1 cellular context compared by ENCODE assay signal in genomic region chr5:141878771-141879759, GRCh38.
TF ChIP-seq lines count a peak whose summit lies in the region.

No MANE protein-coding gene starts in this region.

TF ChIP-seq in WTC11, 78 proteins besides CTCF, POLR2A, EP300 and RAD21 (continued from another document):
- TF ChIP-seq AFF4 (CRISPR knock-in tag; IDR thresholded peaks at IDR 0.05; ENCODE audit: borderline replicate concordance) (no peak; the same call in 1 of the 2 replicates), SMAD4 (CRISPR knock-in tag; IDR thresholded peaks at IDR 0.05) (no peak), PREB (CRISPR knock-in tag; IDR thresholded peaks at IDR 0.05; ENCODE audit: borderline replicate concordance) (no peak), E2F5 (CRISPR knock-in tag; IDR thresholded peaks at IDR 0.05) (peak; percentile 91), GABPB1 (CRISPR knock-in tag; IDR thresholded peaks at IDR 0.05) (no peak), NR2C2 (CRISPR knock-in tag; IDR thresholded peaks at IDR 0.05) (no peak), IRF2 (CRISPR knock-in tag; IDR thresholded peaks at IDR 0.05; ENCODE audit: borderline replicate concordance, low read depth) (no peak), OVOL2 (CRISPR knock-in tag; IDR thresholded peaks at IDR 0.05; ENCODE audit: borderline replicate concordance) (no peak), USF2 (CRISPR knock-in tag; IDR thresholded peaks at IDR 0.05) (no peak; the same call in 1 of the 2 replicates), TEAD1 (CRISPR knock-in tag; IDR thresholded peaks at IDR 0.05) (peak; percentile 27; the same call in 1 of the 2 replicates)
